21 cellular contexts compared by ENCODE assay signal in the genomic region with DNA sequence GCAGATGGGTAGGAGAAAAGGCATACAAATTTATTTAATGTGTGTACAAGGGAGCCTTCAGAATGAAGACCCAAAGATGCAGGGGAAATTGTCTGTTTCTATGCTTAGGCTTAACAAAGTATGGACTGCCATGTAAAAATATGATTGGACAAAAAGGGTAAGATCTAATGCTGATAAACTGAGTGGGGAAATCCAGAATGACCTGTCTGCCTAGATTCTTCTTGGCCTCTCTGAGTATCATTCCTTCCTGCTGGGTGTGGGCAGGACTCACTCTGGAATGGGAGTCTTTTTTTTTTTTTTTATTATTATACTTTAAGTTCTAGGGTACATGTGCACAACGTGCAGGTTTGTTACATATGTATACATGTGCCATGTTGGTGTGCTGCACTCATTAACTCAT.
"Had no signal": no experiment of that assay in that cellular context is flagged by ENCODE, and none has a peak within 500 bp of the region (broad histone marks: within the 10 kb centered on the region; RNA-seq: fewer than 3 reads in every experiment).

No MANE protein-coding gene starts in this region.

- H3K4me1 Mint-ChIP-seq: activated CD4-positive, alpha-beta T cell treated with anti-CD3 and anti-CD28 coated beads, Interleukin-2, amount 10 ng/mL, durations not matched to agents 7 days and 5 days; activated naive CD8-positive, alpha-beta T cell treated with anti-CD3 and anti-CD28 coated beads, Interleukin-2, amount 50 U/mL, for 24 hours; brain had no signal

- H3K36me3 Mint-ChIP-seq: activated CD4-positive, alpha-beta memory T cell treated with anti-CD3 and anti-CD28 coated beads for 36 hours; activated naive CD4-positive, alpha-beta T cell treated with anti-CD3 and anti-CD28 coated beads, Interleukin-2, amount 50 U/mL, for 72 hours; brain had no signal

- ATAC-seq: activated naive CD4-positive, alpha-beta T cell treated with anti-CD3 and anti-CD28 coated beads, Interleukin-2, amount 50 U/mL, for 72 hours; activated naive CD8-positive, alpha-beta T cell treated with anti-CD3 and anti-CD28 coated beads, Interleukin-2, amount 50 U/mL, for 24 hours; activated T-cell treated with anti-CD3 and anti-CD28 coated beads, Interleukin-2, amount 50 U/mL, for 4 hours; K562 had no signal

- DNase-seq: activated CD4-positive, alpha-beta memory T cell treated with anti-CD3 and anti-CD28 coated beads for 36 hours; activated CD4-positive, alpha-beta T cell treated with anti-CD3 and anti-CD28 coated beads, Interleukin-2, amount 10 ng/mL, durations not matched to agents 7 days and 5 days; activated CD4-positive, CD25-positive, alpha-beta regulatory T cell; activated CD8-positive, alpha-beta memory T cell treated with anti-CD3 and anti-CD28 coated beads for 24 hours; activated effector memory CD4-positive, alpha-beta T cell treated with anti-CD3 and anti-CD28 coated beads, Interleukin-2, amount 50 U/mL, for 16 hours; activated naive CD4-positive, alpha-beta T cell treated with Interleukin-2 at 50 U/mL for 16 hours; activated naive CD8-positive, alpha-beta T cell treated with anti-CD3 and anti-CD28 coated beads, Interleukin-2, amount 50 U/mL, for 24 hours; activated T-cell treated with anti-CD3 and anti-CD28 coated beads, Interleukin-2, amount 50 U/mL, for 4 hours; amygdala; Karpas-422; NCI-H1105 treated with DMSO at 0.1 percent for 48 hours; NCI-H1436 treated with DMSO at 0.1 percent for 48 hours; NCI-H187; NCI-H2081; NCI-H524; SHP77; T-helper 2 cell; T1000 had no signal

- H3K27ac Mint-ChIP-seq: activated CD4-positive, alpha-beta memory T cell treated with anti-CD3 and anti-CD28 coated beads for 36 hours; activated CD4-positive, alpha-beta T cell treated with anti-CD3 and anti-CD28 coated beads, Interleukin-2, amount 10 ng/mL, durations not matched to agents 7 days and 5 days; activated naive CD4-positive, alpha-beta T cell treated with anti-CD3 and anti-CD28 coated beads, Interleukin-2, amount 50 U/mL, for 72 hours; activated naive CD8-positive, alpha-beta T cell treated with anti-CD3 and anti-CD28 coated beads, Interleukin-2, amount 50 U/mL, for 24 hours; brain had no signal

- H3K27me3 Mint-ChIP-seq: activated CD4-positive, alpha-beta memory T cell treated with anti-CD3 and anti-CD28 coated beads for 36 hours; activated CD4-positive, alpha-beta T cell treated with anti-CD3 and anti-CD28 coated beads, Interleukin-2, amount 10 ng/mL, durations not matched to agents 7 days and 5 days had no signal

- H3K4me3 Mint-ChIP-seq: activated CD4-positive, alpha-beta memory T cell treated with anti-CD3 and anti-CD28 coated beads for 36 hours; activated CD4-positive, alpha-beta T cell treated with anti-CD3 and anti-CD28 coated beads, Interleukin-2, amount 10 ng/mL, durations not matched to agents 7 days and 5 days; activated naive CD8-positive, alpha-beta T cell treated with anti-CD3 and anti-CD28 coated beads, Interleukin-2, amount 50 U/mL, for 24 hours; activated T-cell treated with anti-CD3 and anti-CD28 coated beads, Interleukin-2, amount 50 U/mL, for 4 hours; brain had no signal

- H3K4me3 ChIP-seq: K562 had no signal

- H3K9me3 Mint-ChIP-seq: brain had no signal
